Comparison of ENCODE assay signal across 8 cellular contexts in the genomic region with DNA sequence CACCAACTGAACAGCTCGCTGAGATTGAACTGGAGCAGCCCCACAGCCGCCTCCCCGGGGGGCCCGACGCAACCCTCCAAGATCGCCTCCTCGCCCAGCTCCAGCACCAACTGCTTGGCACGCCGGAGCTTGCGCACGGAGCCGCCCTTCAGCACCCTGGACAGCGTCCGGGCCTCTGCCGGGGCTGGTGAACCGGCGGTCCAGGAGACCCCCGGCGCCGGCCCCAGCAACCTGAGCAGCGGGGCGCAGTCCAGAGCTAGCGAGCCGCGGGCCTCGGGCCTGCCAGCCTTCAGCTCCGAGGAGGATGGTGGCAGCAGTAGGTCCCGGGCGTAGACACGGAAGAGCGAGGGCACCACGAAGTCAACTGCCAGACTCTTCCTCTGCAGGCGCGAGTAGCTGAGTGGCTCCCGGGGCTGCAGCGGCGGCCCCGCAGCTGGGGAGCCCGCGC. TPM values are rescaled to one million over a fixed set of nuclear protein-coding genes. Genes with fewer than 3 reads are reported as not detected.
DNase-seq lines count a peak whose midpoint lies in the region; ATAC-seq and TF ChIP-seq lines count a peak whose summit lies in the region.

No MANE protein-coding gene starts in this region.

- DNase-seq in 8988T (peak; percentile 33), activated T-cell treated with anti-CD3 and anti-CD28 coated beads for 1 hour (ENCODE audit: low read depth) (peak; percentile 31), fibroblast of villous mesenchyme (ENCODE audit: low read depth) (peak; percentile 38), occipital lobe (lab: John Stamatoyannopoulos, UW) (peak; percentile 14), HuH-7.5 (ENCODE audit: low spot score) (no peak), MV-4-11 (lab: John Stamatoyannopoulos, UW) (no peak)

- ATAC-seq in HG03354 (IDR thresholded peaks at IDR 0.05; ENCODE audit: poor library complexity, severe bottlenecking, unreplicated experiment) (peak; percentile 45), HG03457 (IDR thresholded peaks at IDR 0.05; ENCODE audit: unreplicated experiment) (no peak)

- TF ChIP-seq CTCF in fibroblast of villous mesenchyme (IDR thresholded peaks at IDR 0.05; ENCODE audit: insufficient read depth, low read depth, low read length), result no peak

- no peak overlapping the region for H3K4me3 ChIP-seq in fibroblast of villous mesenchyme (ENCODE audit: low read depth, low read length)

RNA-seq across cellular contexts. Expression of a gene that starts 1.2 kb away (rescaled TPM):
- total RNA-seq in fibroblast of villous mesenchyme, result not detected in 2 replicates
- 0.78 TPM for total RNA-seq in occipital lobe

Comparison
In these comparisons a context has a peak if more than half of its experiments do, and no peak if none do; other contexts are left out.
1. DNase-seq: peak in 8988T (single experiment), activated T-cell treated with anti-CD3 and anti-CD28 coated beads for 1 hour (single experiment), fibroblast of villous mesenchyme (single experiment) and occipital lobe (single experiment); none in HuH-7.5 (single experiment) and MV-4-11 (single experiment).